In genomic region chr17:18225562-18226283, GRCh38 we compare ENCODE assay signal across 8 cellular contexts. TPM values are rescaled to one million over a fixed set of nuclear protein-coding genes. Genes with fewer than 3 reads are reported as not detected.
A peak's percentile ranks its signal among the peaks of the same experiment; 100 is the strongest.
DNase-seq lines count a peak whose midpoint lies in the region; ATAC-seq, FAIRE-seq and TF ChIP-seq lines count a peak whose summit lies in the region.

Gene LLGL1, plus strand, starts transcription at chr17:18225635. Its CDS starts 48 bp downstream, at chr17:18225683.

- no peaks in the 10 kb centered on the region for H3K27me3 Mint-ChIP-seq in WTC11 (ENCODE audit: low read depth)
- no peaks in the 10 kb centered on the region for H3K27me3 Mint-ChIP-seq in progenitor cell of endocrine pancreas

- FAIRE-seq in frontal cortex (lab: Jason Lieb, UNC): no peak

- H3K9me3 Mint-ChIP-seq in WTC11 (no peaks in the 10 kb centered on the region), progenitor cell of endocrine pancreas (ENCODE audit: low read depth) (no peaks in the 10 kb centered on the region)

- H3K4me1 Mint-ChIP-seq in WTC11: peaks cover 23% of the 10 kb centered on the region
- peaks cover 28% of the 10 kb centered on the region for H3K4me1 Mint-ChIP-seq in progenitor cell of endocrine pancreas (ENCODE audit: low read depth)

- peak; percentile 73 for DNase-seq in activated CD8-positive, alpha-beta memory T cell treated with anti-CD3 and anti-CD28 coated beads for 24 hours
- no peak for DNase-seq in activated CD8-positive, alpha-beta memory T cell treated with anti-CD3 and anti-CD28 coated beads, Interleukin-2, amount 50 U/mL, for 4 hours
- DNase-seq in WTC11 (ENCODE audit: low spot score) (peak; percentile 60), frontal cortex (ENCODE audit: low spot score in 2 of 2) (peak in 1 of 2 donors; percentile 48), progenitor cell of endocrine pancreas (ENCODE audit: low spot score, unreplicated experiment) (peak; percentile 37), COLO829 (ENCODE audit: low spot score) (no peak)

- TF ChIP-seq CTCF in WTC11 (IDR thresholded peaks at IDR 0.05) (no peak), progenitor cell of endocrine pancreas (IDR thresholded peaks at IDR 0.05; ENCODE audit: unreplicated experiment) (no peak)

- ATAC-seq in HG03159 (IDR thresholded peaks at IDR 0.05; ENCODE audit: unreplicated experiment): peak; percentile 3
- ATAC-seq in WTC11: peak; percentile 0
- no peak for ATAC-seq in GM18498 (IDR thresholded peaks at IDR 0.05; ENCODE audit: unreplicated experiment)

- peak within 1 kb of the TSS; percentile 100 for H3K27ac Mint-ChIP-seq in WTC11
- peak within 1 kb of the TSS; percentile 95 for H3K27ac Mint-ChIP-seq in progenitor cell of endocrine pancreas

- H3K4me3 Mint-ChIP-seq in WTC11: peak within 1 kb of the TSS; percentile 93
- peak within 1 kb of the TSS; percentile 99 for H3K4me3 Mint-ChIP-seq in progenitor cell of endocrine pancreas (ENCODE audit: low read depth)

- POLR2A ChIA-PET in WTC11 (lab: Charles Lee): interaction anchor here (1.9 kb wide), 1 partner anchor 22 kb away, joined by 17 read pairs; no protein-coding TSS in a partner anchor

- H3K36me3 Mint-ChIP-seq in WTC11 (no peaks in the 10 kb centered on the region), progenitor cell of endocrine pancreas (ENCODE audit: insufficient read depth) (no peaks in the 10 kb centered on the region)

- CTCF ChIA-PET in WTC11 (lab: Charles Lee): interaction anchor here (1.8 to 1.9 kb wide), 2 partner anchors 8 to 85 kb away, joined by 8 to 9 read pairs; no protein-coding TSS in a partner anchor

TF ChIP-seq in WTC11, 78 proteins besides CTCF, POLR2A, EP300 and RAD21:
- no peak for TF ChIP-seq ETV6 (CRISPR knock-in tag; IDR thresholded peaks at IDR 0.05)
- TF ChIP-seq FOXP4 (CRISPR knock-in tag; IDR thresholded peaks at IDR 0.05): no peak
- TF ChIP-seq ARID4B (CRISPR knock-in tag; IDR thresholded peaks at IDR 0.05; ENCODE audit: borderline replicate concordance): no peak
- no peak for TF ChIP-seq ZBTB21 (CRISPR knock-in tag; IDR thresholded peaks at IDR 0.05; ENCODE audit: borderline replicate concordance)
- no peak for TF ChIP-seq PREB (CRISPR knock-in tag; IDR thresholded peaks at IDR 0.05; ENCODE audit: borderline replicate concordance)
- TF ChIP-seq KAT7 (CRISPR knock-in tag; IDR thresholded peaks at IDR 0.05; ENCODE audit: borderline replicate concordance): 0 out of 2 replicates have a peak, but pooled peaks have one; percentile 56
- TF ChIP-seq NFE2L1 (CRISPR knock-in tag; IDR thresholded peaks at IDR 0.05): 0 out of 2 replicates have a peak, but pooled peaks have one; percentile 70
- no peak for TF ChIP-seq RELA (CRISPR knock-in tag; IDR thresholded peaks at IDR 0.05; ENCODE audit: borderline replicate concordance)
- TF ChIP-seq ZNF232 (CRISPR knock-in tag; IDR thresholded peaks at IDR 0.05): no peak
- TF ChIP-seq FOXP1 (CRISPR knock-in tag; IDR thresholded peaks at IDR 0.05; ENCODE audit: borderline replicate concordance): 0 out of 2 replicates have a peak, but pooled peaks have one; percentile 23
- TF ChIP-seq ZNF671 (CRISPR knock-in tag; IDR thresholded peaks at IDR 0.05): no peak

RNA-seq across cellular contexts. Expression of gene LLGL1, which starts in this region (rescaled TPM):
- total RNA-seq in WTC11 (2021) (76.0 to 87.8 TPM (median 78.6 TPM) in 3 replicates), frontal cortex (30.2 TPM), progenitor cell of endocrine pancreas (75.8 and 76.7 TPM in 2 replicates)

Comparison
In these comparisons a context has a peak if more than half of its experiments do, and no peak if none do; other contexts are left out.
1. DNase-seq: peak in activated CD8-positive, alpha-beta memory T cell treated with anti-CD3 and anti-CD28 coated beads for 24 hours (single experiment), WTC11 (single experiment) and progenitor cell of endocrine pancreas (single experiment); none in activated CD8-positive, alpha-beta memory T cell treated with anti-CD3 and anti-CD28 coated beads, Interleukin-2, amount 50 U/mL, for 4 hours (single experiment) and COLO829 (single experiment).